8 cellular contexts compared by ENCODE assay signal in the genomic region with DNA sequence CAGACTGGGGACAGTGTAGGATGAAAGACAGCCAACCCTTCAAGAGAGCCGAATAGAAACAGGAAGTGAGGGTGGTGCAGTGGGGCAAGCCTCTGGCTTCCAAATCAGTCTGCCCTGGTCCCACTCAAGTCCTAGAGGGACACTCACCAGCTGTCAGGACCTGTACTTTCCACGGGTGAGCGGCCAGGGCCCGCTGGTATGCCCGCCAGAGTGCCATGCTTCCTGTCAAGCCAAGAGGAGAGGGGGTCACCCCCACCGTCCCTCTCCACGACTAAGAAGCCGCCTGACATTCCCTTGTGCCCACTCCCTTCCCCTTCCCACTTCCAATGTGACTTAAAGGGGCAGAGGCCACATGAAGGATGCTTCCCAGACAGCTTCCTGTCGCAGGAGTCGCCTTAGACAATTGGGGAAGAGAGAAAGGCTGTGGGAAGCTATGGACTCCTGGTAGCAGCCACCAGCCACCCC.
DNase-seq lines count a peak whose midpoint lies in the region; ATAC-seq lines count a peak whose summit lies in the region.

No MANE protein-coding gene starts in this region.

- H3K9ac ChIP-seq in duodenal mucosa (ENCODE audit: low read depth in 1 of 2, low read length in 2 of 2) (peak overlapping the region; percentile 97 to 99), mucosa of stomach (ENCODE audit: low read length) (peak overlapping the region; percentile 98)

- H3K4me1 ChIP-seq in duodenal mucosa (ENCODE audit: control insufficient read depth in 1 of 2, insufficient read depth in 2 of 2, low read length in 2 of 2) (peaks cover 20 to 23% of the 10 kb centered on the region in 2 donors), mucosa of stomach (ENCODE audit: control insufficient read depth, insufficient read depth, low read length) (peaks cover 27% of the 10 kb centered on the region)

- H3K4me3 ChIP-seq in duodenal mucosa (ENCODE audit: low read depth in 1 of 2, low read length in 2 of 2) (peak overlapping the region; percentile 82 to 92), mucosa of stomach (ENCODE audit: low read length) (peak overlapping the region; percentile 97)

- no peaks in the 10 kb centered on the region for H3K27me3 ChIP-seq in duodenal mucosa (ENCODE audit: control insufficient read depth in 1 of 2, insufficient read depth in 2 of 2, low read length in 2 of 2)
- H3K27me3 ChIP-seq in mucosa of stomach (ENCODE audit: control insufficient read depth, insufficient read depth, low read length): no peaks in the 10 kb centered on the region

- H3K9me3 ChIP-seq in duodenal mucosa (ENCODE audit: control insufficient read depth in 1 of 2, low read length in 2 of 2): no peaks in the 10 kb centered on the region
- no peaks in the 10 kb centered on the region for H3K9me3 ChIP-seq in mucosa of stomach (ENCODE audit: control insufficient read depth, low read length)

- H3K36me3 ChIP-seq in duodenal mucosa (ENCODE audit: control insufficient read depth in 1 of 2, insufficient read depth in 2 of 2, low read length in 2 of 2) (peaks cover 13 to 14% of the 10 kb centered on the region in 2 donors), mucosa of stomach (ENCODE audit: control insufficient read depth, insufficient read depth, low read length) (no peaks in the 10 kb centered on the region)

- peak overlapping the region; percentile 3 for H3K27ac ChIP-seq in duodenal mucosa (ENCODE audit: low read depth, low read length)

- peak; percentile 9 for DNase-seq in stimulated activated CD4-positive, alpha-beta T cell treated with anti-CD3 and anti-CD28 coated beads, Interleukin-4, amount 100 ng/mL, for 24 hours
- DNase-seq in stimulated activated CD4-positive, alpha-beta T cell treated with anti-CD3 and anti-CD28 coated beads, Interleukin-12 subunit alpha, Interleukin-12 subunit beta, amount 100 ng/mL, for 4 hours: no peak
- DNase-seq in RPMI8226: peak; percentile 33
- DNase-seq in NCI-H1436 (lab: John Stamatoyannopoulos, UW): no peak
- DNase-seq in NCI-H2029 treated with DMSO at 0.1 percent for 48 hours (lab: John Stamatoyannopoulos, UW): no peak

- no peak for ATAC-seq in GM19395 (IDR thresholded peaks at IDR 0.05; ENCODE audit: unreplicated experiment)

Comparison
In these comparisons a context has a peak if more than half of its experiments do, and no peak if none do; other contexts are left out.
1. DNase-seq: peak in stimulated activated CD4-positive, alpha-beta T cell treated with anti-CD3 and anti-CD28 coated beads, Interleukin-4, amount 100 ng/mL, for 24 hours (single experiment) and RPMI8226 (single experiment); none in stimulated activated CD4-positive, alpha-beta T cell treated with anti-CD3 and anti-CD28 coated beads, Interleukin-12 subunit alpha, Interleukin-12 subunit beta, amount 100 ng/mL, for 4 hours (single experiment), NCI-H1436 (single experiment) and NCI-H2029 treated with DMSO at 0.1 percent for 48 hours (single experiment).